ENCODE assay signal across 1 cellular context in the genomic region with DNA sequence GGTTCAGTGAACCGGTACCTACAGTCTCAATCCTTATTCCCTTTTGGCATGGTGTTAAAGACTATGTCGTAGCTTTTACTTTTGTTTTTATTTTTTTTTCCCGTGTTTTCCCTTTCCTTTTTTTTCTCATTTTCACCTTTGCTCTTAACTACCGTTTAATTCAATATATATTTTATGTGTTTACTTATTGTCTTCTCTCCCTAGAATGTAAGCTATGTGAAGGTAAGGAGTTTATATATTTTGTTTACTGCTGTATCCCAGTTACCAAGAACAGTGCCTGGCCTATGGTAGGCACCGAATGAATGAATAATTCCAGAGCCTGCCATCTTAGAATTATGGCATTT.
TF ChIP-seq lines count a peak whose summit lies in the region.

No MANE protein-coding gene starts in this region.

TF ChIP-seq in HEK293, 187 proteins besides CTCF, POLR2A, EP300 and RAD21 (continued from another document):
- TF ChIP-seq, protein P1, sequence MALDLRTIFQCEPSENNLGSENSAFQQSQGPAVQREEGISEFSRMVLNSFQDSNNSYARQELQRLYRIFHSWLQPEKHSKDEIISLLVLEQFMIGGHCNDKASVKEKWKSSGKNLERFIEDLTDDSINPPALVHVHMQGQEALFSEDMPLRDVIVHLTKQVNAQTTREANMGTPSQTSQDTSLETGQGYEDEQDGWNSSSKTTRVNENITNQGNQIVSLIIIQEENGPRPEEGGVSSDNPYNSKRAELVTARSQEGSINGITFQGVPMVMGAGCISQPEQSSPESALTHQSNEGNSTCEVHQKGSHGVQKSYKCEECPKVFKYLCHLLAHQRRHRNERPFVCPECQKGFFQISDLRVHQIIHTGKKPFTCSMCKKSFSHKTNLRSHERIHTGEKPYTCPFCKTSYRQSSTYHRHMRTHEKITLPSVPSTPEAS (tag by site-specific recombination; IDR thresholded peaks at IDR 0.05) = no peak
- TF ChIP-seq ZNF610 (tag by site-specific recombination; IDR thresholded peaks at IDR 0.05; ENCODE audit: borderline replicate concordance) = no peak
- TF ChIP-seq ZFP41 (tag by site-specific recombination; IDR thresholded peaks at IDR 0.05; ENCODE audit: borderline replicate concordance) = no peak
- TF ChIP-seq ZNF600 (tag by site-specific recombination; IDR thresholded peaks at IDR 0.05) = peak; percentile 56; the same call in 1 of the 2 replicates
- TF ChIP-seq ZNF18 (tag by site-specific recombination; IDR thresholded peaks at IDR 0.05) = no peak
- TF ChIP-seq ZNF404 (tag by site-specific recombination; IDR thresholded peaks at IDR 0.05) = no peak
- no peak for TF ChIP-seq ZNF341 (tag by site-specific recombination; IDR thresholded peaks at IDR 0.05; ENCODE audit: low read depth)
- no peak for TF ChIP-seq ZNF148 (tag by site-specific recombination; IDR thresholded peaks at IDR 0.05; ENCODE audit: borderline replicate concordance)
- no peak for TF ChIP-seq ZNF214 (tag by site-specific recombination; IDR thresholded peaks at IDR 0.05; ENCODE audit: borderline replicate concordance)
- no peak for TF ChIP-seq ZNF514 (tag by site-specific recombination; IDR thresholded peaks at IDR 0.05)
- no peak for TF ChIP-seq ZNF292 (tag by site-specific recombination; IDR thresholded peaks at IDR 0.05; ENCODE audit: borderline replicate concordance, low read depth)
- TF ChIP-seq MEIS1 (CRISPR knock-in tag; IDR thresholded peaks at IDR 0.05; ENCODE audit: borderline replicate concordance) = no peak
- no peak for TF ChIP-seq ZXDB (tag by site-specific recombination; IDR thresholded peaks at IDR 0.05)
- TF ChIP-seq, protein P2, sequence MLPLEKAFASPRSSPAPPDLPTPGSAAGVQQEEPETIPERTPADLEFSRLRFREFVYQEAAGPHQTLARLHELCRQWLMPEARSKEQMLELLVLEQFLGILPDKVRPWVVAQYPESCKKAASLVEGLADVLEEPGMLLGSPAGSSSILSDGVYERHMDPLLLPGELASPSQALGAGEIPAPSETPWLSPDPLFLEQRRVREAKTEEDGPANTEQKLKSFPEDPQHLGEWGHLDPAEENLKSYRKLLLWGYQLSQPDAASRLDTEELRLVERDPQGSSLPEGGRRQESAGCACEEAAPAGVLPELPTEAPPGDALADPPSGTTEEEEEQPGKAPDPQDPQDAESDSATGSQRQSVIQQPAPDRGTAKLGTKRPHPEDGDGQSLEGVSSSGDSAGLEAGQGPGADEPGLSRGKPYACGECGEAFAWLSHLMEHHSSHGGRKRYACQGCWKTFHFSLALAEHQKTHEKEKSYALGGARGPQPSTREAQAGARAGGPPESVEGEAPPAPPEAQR (tag by site-specific recombination; IDR thresholded peaks at IDR 0.05) = no peak
- no peak for TF ChIP-seq ZNF670 (tag by site-specific recombination; IDR thresholded peaks at IDR 0.05; ENCODE audit: low read depth)
- TF ChIP-seq ZNF747 (tag by site-specific recombination; IDR thresholded peaks at IDR 0.05) = no peak
- TF ChIP-seq ZNF121 (tag by site-specific recombination; IDR thresholded peaks at IDR 0.05) = no peak
- no peak for TF ChIP-seq ZNF843 (tag by site-specific recombination; IDR thresholded peaks at IDR 0.05)
- peak; percentile 96 for TF ChIP-seq PRDM1 (tag by site-specific recombination; IDR thresholded peaks at IDR 0.05)
- TF ChIP-seq ZNF324 (tag by site-specific recombination; IDR thresholded peaks at IDR 0.05) = 0 out of 2 replicates have a peak, but pooled peaks have one; percentile 13
- TF ChIP-seq ZNF362 (tag by site-specific recombination; IDR thresholded peaks at IDR 0.05) = peak; percentile 56; the same call in 1 of the 2 replicates
- no peak for TF ChIP-seq ZSCAN30 (tag by site-specific recombination; IDR thresholded peaks at IDR 0.05)
